Comparison of ENCODE assay signal across 8 cellular contexts in genomic region chr16:89171216-89172170, GRCh38. TPM values are rescaled to one million over a fixed set of nuclear protein-coding genes. Genes with fewer than 3 reads are reported as not detected.
A peak's percentile ranks its signal among the peaks of the same experiment; 100 is the strongest.
DNase-seq lines count a peak whose midpoint lies in the region; ATAC-seq and TF ChIP-seq lines count a peak whose summit lies in the region.

A gene with protein sequence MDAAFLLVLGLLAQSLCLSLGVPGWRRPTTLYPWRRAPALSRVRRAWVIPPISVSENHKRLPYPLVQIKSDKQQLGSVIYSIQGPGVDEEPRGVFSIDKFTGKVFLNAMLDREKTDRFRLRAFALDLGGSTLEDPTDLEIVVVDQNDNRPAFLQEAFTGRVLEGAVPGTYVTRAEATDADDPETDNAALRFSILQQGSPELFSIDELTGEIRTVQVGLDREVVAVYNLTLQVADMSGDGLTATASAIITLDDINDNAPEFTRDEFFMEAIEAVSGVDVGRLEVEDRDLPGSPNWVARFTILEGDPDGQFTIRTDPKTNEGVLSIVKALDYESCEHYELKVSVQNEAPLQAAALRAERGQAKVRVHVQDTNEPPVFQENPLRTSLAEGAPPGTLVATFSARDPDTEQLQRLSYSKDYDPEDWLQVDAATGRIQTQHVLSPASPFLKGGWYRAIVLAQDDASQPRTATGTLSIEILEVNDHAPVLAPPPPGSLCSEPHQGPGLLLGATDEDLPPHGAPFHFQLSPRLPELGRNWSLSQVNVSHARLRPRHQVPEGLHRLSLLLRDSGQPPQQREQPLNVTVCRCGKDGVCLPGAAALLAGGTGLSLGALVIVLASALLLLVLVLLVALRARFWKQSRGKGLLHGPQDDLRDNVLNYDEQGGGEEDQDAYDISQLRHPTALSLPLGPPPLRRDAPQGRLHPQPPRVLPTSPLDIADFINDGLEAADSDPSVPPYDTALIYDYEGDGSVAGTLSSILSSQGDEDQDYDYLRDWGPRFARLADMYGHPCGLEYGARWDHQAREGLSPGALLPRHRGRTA (plus strand): TSS chr16:89171748. CDS start chr16:89171832, 84 bp downstream.

- peak within 1 kb of the TSS; percentile 43 for H3K4me3 Mint-ChIP-seq in activated CD4-positive, alpha-beta T cell treated with anti-CD3 and anti-CD28 coated beads for 36 hours
- peak within 1 kb of the TSS; percentile 53 for H3K4me3 Mint-ChIP-seq in chondrocyte (ENCODE audit: unreplicated experiment)

- POLR2A ChIA-PET in AG04449 (lab: Yijun Ruan, JAX): no interaction called here
- POLR2A ChIA-PET in activated CD4-positive, alpha-beta T cell treated with anti-CD3 and anti-CD28 coated beads for 36 hours (lab: Charles Lee): interaction anchor here (0.6 to 1.0 kb wide), 2 partner anchors 21 to 145 kb away, joined by 3 to 5 read pairs; no protein-coding TSS in a partner anchor

- DNase-seq in AG04449 (ENCODE audit: low read depth, low spot score): no peak
- DNase-seq in NCI-H446 (lab: John Stamatoyannopoulos, UW): peak; percentile 82 to 92
- DNase-seq in activated CD4-positive, alpha-beta T cell treated with anti-CD3 and anti-CD28 coated beads for 36 hours: peak; percentile 99
- DNase-seq in chondrocyte (ENCODE audit: low spot score): no peak
- peak; percentile 98 for DNase-seq in left kidney (ENCODE audit: low read depth, low spot score)
- DNase-seq in stimulated activated CD4-positive, alpha-beta T cell treated with anti-CD3 and anti-CD28 coated beads, Interleukin-1b, Interleukin-23, amount 100 ng/mL, for 24 hours (ENCODE audit: low read depth in 4 of 4, low spot score in 1 of 4): peak; percentile 90 to 95 (median 94)

- 0 out of 2 replicates have a peak within 1 kb of the TSS, but pooled peaks have one; percentile 12 for H3K4me3 ChIP-seq in AG04449 (ENCODE audit: low read depth, low read length)

- peaks cover 3% of the 10 kb centered on the region for H3K27me3 Mint-ChIP-seq in activated CD4-positive, alpha-beta T cell treated with anti-CD3 and anti-CD28 coated beads for 36 hours
- H3K27me3 Mint-ChIP-seq in chondrocyte (ENCODE audit: low read depth): peaks cover 3% of the 10 kb centered on the region

- no peak for TF ChIP-seq CTCF in AG04449 (IDR thresholded peaks at IDR 0.05; ENCODE audit: insufficient read depth, low read length, missing control alignments)
- no peak for TF ChIP-seq CTCF in chondrocyte (IDR thresholded peaks at IDR 0.05)

- ATAC-seq in GM19043 (IDR thresholded peaks at IDR 0.05; ENCODE audit: low read depth, unreplicated experiment) (peak; percentile 89), HG03354 (IDR thresholded peaks at IDR 0.05; ENCODE audit: poor library complexity, severe bottlenecking, unreplicated experiment) (peak; percentile 78)
- ATAC-seq in activated CD4-positive, alpha-beta T cell treated with anti-CD3 and anti-CD28 coated beads for 36 hours: peak; percentile 97

- CTCF ChIA-PET in AG04449 (lab: Yijun Ruan, JAX): interaction anchor here (0.6 to 1.4 kb wide), 3 partner anchors 46 to 434 kb away, joined by 3 to 4 read pairs (median 3); partner anchors contain the start of gene ZNF778
- CTCF ChIA-PET in activated CD4-positive, alpha-beta T cell treated with anti-CD3 and anti-CD28 coated beads for 36 hours (lab: Charles Lee): interaction anchor here (0.6 to 1.6 kb wide), 7 partner anchors 12 to 434 kb away, joined by 3 to 5 read pairs (median 3); partner anchors contain the start of gene ZNF778

- no peaks in the 10 kb centered on the region for H3K36me3 Mint-ChIP-seq in activated CD4-positive, alpha-beta T cell treated with anti-CD3 and anti-CD28 coated beads for 36 hours (ENCODE audit: low read depth)
- H3K36me3 Mint-ChIP-seq in chondrocyte (ENCODE audit: low read depth): no peaks in the 10 kb centered on the region

- intact Hi-C loops in activated CD4-positive, alpha-beta T cell treated with anti-CD3 and anti-CD28 coated beads for 36 hours (cut with DNase I, micrococcal nuclease): loop anchor here (1.0 to 2.0 kb wide), 12 partner anchors 21 to 718 kb away; partner anchors contain the start of genes ZNF778 (in 2 of the 2), APRT (in 1 of the 2), MVD (in 1 of the 2) and SNAI3 (in 1 of the 2)

- peaks cover 7% of the 10 kb centered on the region for H3K4me1 Mint-ChIP-seq in activated CD4-positive, alpha-beta T cell treated with anti-CD3 and anti-CD28 coated beads for 36 hours
- peaks cover 15% of the 10 kb centered on the region for H3K4me1 Mint-ChIP-seq in chondrocyte (ENCODE audit: low read depth)

- H3K9me3 Mint-ChIP-seq in activated CD4-positive, alpha-beta T cell treated with anti-CD3 and anti-CD28 coated beads for 36 hours (ENCODE audit: low read depth): no peaks in the 10 kb centered on the region
- no peaks in the 10 kb centered on the region for H3K9me3 Mint-ChIP-seq in chondrocyte (ENCODE audit: low read depth)

- H3K27ac Mint-ChIP-seq in activated CD4-positive, alpha-beta T cell treated with anti-CD3 and anti-CD28 coated beads for 36 hours: peak within 1 kb of the TSS; percentile 38
- H3K27ac Mint-ChIP-seq in chondrocyte (ENCODE audit: unreplicated experiment): no peak within 1 kb of the TSS

RNA-seq across cellular contexts. Expression of the gene that starts here (rescaled TPM):
- not detected for total RNA-seq in activated CD4-positive, alpha-beta T cell treated with anti-CD3 and anti-CD28 coated beads for 36 hours
- 0.20 to 0.23 TPM in 2 of 3 replicates, not detected in the other for total RNA-seq in chondrocyte

Comparison
In these comparisons a context has a peak if more than half of its experiments do, and no peak if none do; other contexts are left out.
1. Peak in DNase-seq and ATAC-seq in activated CD4-positive, alpha-beta T cell treated with anti-CD3 and anti-CD28 coated beads for 36 hours; RNA of the gene not detected or under 1 TPM.
2. DNase-seq: peak in NCI-H446 (2 of 2), left kidney (single experiment) and stimulated activated CD4-positive, alpha-beta T cell treated with anti-CD3 and anti-CD28 coated beads, Interleukin-1b, Interleukin-23, amount 100 ng/mL, for 24 hours (4 of 4); none in AG04449 (single experiment) and chondrocyte (single experiment).
3. Peak in every context shown above with its lines, with median percentiles within 50 percentile points of each other: ATAC-seq.